ENCODE assay signal across 2 cellular contexts in genomic region chr1:59926381-59927243, GRCh38.
TF ChIP-seq lines count a peak whose summit lies in the region.

Gene CYP2J2, minus strand, starts transcription at chr1:59926773. Its CDS starts 27 bp downstream, at chr1:59926746.

TF ChIP-seq in HCT116, 20 proteins besides CTCF, POLR2A, EP300 and RAD21:
- TF ChIP-seq MAX (IDR thresholded peaks at IDR 0.05) (peak; percentile 69), ZFX (IDR thresholded peaks at IDR 0.05) (no peak)
TF ChIP-seq in HCT116: peak in this region for 1.

TF ChIP-seq in endothelial cell of umbilical vein, 7 proteins besides CTCF, POLR2A, EP300 and RAD21:
- no peak for TF ChIP-seq GATA2 (IDR thresholded peaks at IDR 0.05; ENCODE audit: insufficient read depth, insufficient read length, low read depth, low read length)
- no peak for TF ChIP-seq MAX (IDR thresholded peaks at IDR 0.05; ENCODE audit: insufficient read depth, insufficient read length)
- TF ChIP-seq EZH2 (IDR thresholded peaks at IDR 0.05; ENCODE audit: borderline replicate concordance, low read depth, low read length, severe bottlenecking): no peak
- TF ChIP-seq FOS (IDR thresholded peaks at IDR 0.05; ENCODE audit: borderline replicate concordance, insufficient read depth, low read length): no peak
TF ChIP-seq in endothelial cell of umbilical vein: peak in this region for 0.
